In genomic region chr5:131771692-131772091, GRCh38 we compare ENCODE assay signal across 1 cellular context.
TF ChIP-seq lines count a peak whose summit lies in the region.

No MANE protein-coding gene starts in this region.

TF ChIP-seq in GM12878, 131 proteins besides CTCF, POLR2A, EP300 and RAD21:
- TF ChIP-seq WRNIP1 (IDR thresholded peaks at IDR 0.05; ENCODE audit: borderline replicate concordance, low read depth, low read length) (no peak), DPF2 (IDR thresholded peaks at IDR 0.05) (no peak), SRF (IDR thresholded peaks at IDR 0.05; ENCODE audit: low read depth in 2 of 2, low read length in 2 of 2) (no peak), GABPA (IDR thresholded peaks at IDR 0.05; ENCODE audit: low read depth) (no peak), ZBTB40 (IDR thresholded peaks at IDR 0.05; ENCODE audit: borderline replicate concordance) (no peak), IRF4 (IDR thresholded peaks at IDR 0.05; ENCODE audit: low read depth, low read length) (no peak), ZBTB33 (IDR thresholded peaks at IDR 0.05) (no peak), ZNF384 (IDR thresholded peaks at IDR 0.05; ENCODE audit: borderline replicate concordance, low read depth, low read length) (no peak)
TF ChIP-seq in GM12878: peak in this region for 0.
